ENCODE assay signal across 13 cellular contexts in the genomic region with DNA sequence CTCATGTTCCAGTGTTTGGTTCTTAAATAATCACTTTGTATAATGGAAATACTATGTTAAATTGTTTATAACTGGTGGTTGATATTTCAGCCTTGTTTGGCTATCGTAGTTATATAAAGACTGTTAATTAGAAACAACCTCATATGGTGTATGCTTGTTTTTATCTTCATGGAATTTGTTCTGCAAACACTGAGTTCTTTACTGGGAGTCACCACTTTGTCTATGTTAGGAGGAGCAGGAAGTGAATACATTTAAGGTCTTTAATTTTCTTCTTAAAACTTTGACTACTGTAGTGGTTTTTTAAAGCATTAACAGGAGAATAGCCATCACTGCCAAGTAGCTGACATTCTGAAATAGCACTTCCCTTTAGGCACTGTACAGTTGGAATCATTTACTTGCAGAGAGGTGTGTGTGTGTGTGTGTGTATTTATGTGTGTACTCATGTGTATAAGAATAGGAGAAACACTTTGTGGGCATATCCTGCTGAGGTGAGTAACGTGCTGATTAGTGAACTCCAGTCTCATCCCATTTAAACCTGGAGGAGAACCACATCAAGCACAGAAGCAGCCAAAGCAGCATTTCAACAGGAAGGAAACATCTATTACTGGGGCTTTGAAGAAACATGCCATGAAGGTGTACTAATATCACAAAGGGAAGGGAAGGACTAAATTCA. TPM values are rescaled to one million over a fixed set of nuclear protein-coding genes. Genes with fewer than 3 reads are reported as not detected.
DNase-seq lines count a peak whose midpoint lies in the region; ATAC-seq and TF ChIP-seq lines count a peak whose summit lies in the region.
"Had no signal": no experiment of that assay in that cellular context is flagged by ENCODE, and none has a peak within 500 bp of the region (broad histone marks: within the 10 kb centered on the region; RNA-seq: fewer than 3 reads in every experiment).

No MANE protein-coding gene starts in this region.

- no peak overlapping the region for H3K4me3 ChIP-seq in kidney epithelial cell (ENCODE audit: low read depth, low read length)
- H3K4me3 ChIP-seq: upper lobe of left lung had no signal

- peaks cover 3% of the 10 kb centered on the region for H3K9me3 Mint-ChIP-seq in activated naive CD8-positive, alpha-beta T cell treated with anti-CD3 and anti-CD28 coated beads, Interleukin-2, amount 10 ng/mL, durations not matched to agents 7 days and 5 days
- H3K9me3 Mint-ChIP-seq in activated naive CD8-positive, alpha-beta T cell treated with anti-CD3 and anti-CD28 coated beads for 36 hours: no peaks in the 10 kb centered on the region
- no peaks in the 10 kb centered on the region for H3K9me3 Mint-ChIP-seq in activated T-helper 17 cell treated with anti-CD3 and anti-CD28 coated beads, Interleukin-2, amount 50 U/mL, for 72 hours
- H3K9me3 Mint-ChIP-seq in type B pancreatic cell: no peaks in the 10 kb centered on the region
- H3K9me3 Mint-ChIP-seq: activated naive CD4-positive, alpha-beta T cell treated with anti-CD3 and anti-CD28 coated beads for 36 hours had no signal

- POLR2A ChIA-PET in activated naive CD8-positive, alpha-beta T cell treated with anti-CD3 and anti-CD28 coated beads, Interleukin-2, amount 10 ng/mL, durations not matched to agents 7 days and 5 days (lab: Charles Lee): no interaction called here

- peaks cover 26% of the 10 kb centered on the region for H3K36me3 Mint-ChIP-seq in activated naive CD8-positive, alpha-beta T cell treated with anti-CD3 and anti-CD28 coated beads, Interleukin-2, amount 10 ng/mL, durations not matched to agents 7 days and 5 days
- H3K36me3 Mint-ChIP-seq in activated naive CD8-positive, alpha-beta T cell treated with anti-CD3 and anti-CD28 coated beads for 36 hours: peaks cover 26% of the 10 kb centered on the region
- H3K36me3 Mint-ChIP-seq in activated T-helper 17 cell treated with anti-CD3 and anti-CD28 coated beads, Interleukin-2, amount 50 U/mL, for 72 hours (ENCODE audit: low read depth): peaks cover 62% of the 10 kb centered on the region
- peaks cover 14% of the 10 kb centered on the region for H3K36me3 Mint-ChIP-seq in type B pancreatic cell

- ATAC-seq in activated naive CD8-positive, alpha-beta T cell treated with anti-CD3 and anti-CD28 coated beads, Interleukin-2, amount 10 ng/mL, durations not matched to agents 7 days and 5 days (ENCODE audit: low read depth): no peak
- no peak for ATAC-seq in activated T-helper 17 cell treated with anti-CD3 and anti-CD28 coated beads, Interleukin-2, amount 50 U/mL, for 72 hours (replicated peaks)
- no peak for ATAC-seq in GM18907 (IDR thresholded peaks at IDR 0.05; ENCODE audit: unreplicated experiment)

- TF ChIP-seq CTCF in kidney epithelial cell (IDR thresholded peaks at IDR 0.05; ENCODE audit: insufficient read depth, low read length, poor library complexity, severe bottlenecking) (no peak), type B pancreatic cell (conservative IDR thresholded peaks at IDR 0.05) (no peak)

- H3K27me3 Mint-ChIP-seq in activated naive CD8-positive, alpha-beta T cell treated with anti-CD3 and anti-CD28 coated beads, Interleukin-2, amount 10 ng/mL, durations not matched to agents 7 days and 5 days: no peaks in the 10 kb centered on the region
- no peaks in the 10 kb centered on the region for H3K27me3 Mint-ChIP-seq in activated naive CD8-positive, alpha-beta T cell treated with anti-CD3 and anti-CD28 coated beads for 36 hours
- no peaks in the 10 kb centered on the region for H3K27me3 Mint-ChIP-seq in activated T-helper 17 cell treated with anti-CD3 and anti-CD28 coated beads, Interleukin-2, amount 50 U/mL, for 72 hours
- no peaks in the 10 kb centered on the region for H3K27me3 Mint-ChIP-seq in type B pancreatic cell

- DNase-seq in activated naive CD8-positive, alpha-beta T cell treated with anti-CD3 and anti-CD28 coated beads, Interleukin-2, amount 10 ng/mL, durations not matched to agents 7 days and 5 days: no peak
- DNase-seq in activated naive CD8-positive, alpha-beta T cell treated with anti-CD3 and anti-CD28 coated beads for 36 hours: no peak
- peak; percentile 35 for DNase-seq in kidney epithelial cell (ENCODE audit: low read depth)
- no peak for DNase-seq in type B pancreatic cell (ENCODE audit: extremely low spot score, unreplicated experiment)
- DNase-seq in activated CD8-positive, alpha-beta memory T cell treated with anti-CD3 and anti-CD28 coated beads for 24 hours: no peak
- no peak for DNase-seq in NCI-H345 treated with DMSO at 0.1 percent for 48 hours (lab: John Stamatoyannopoulos, UW; ENCODE audit: unreplicated experiment)
- DNase-seq: activated naive CD4-positive, alpha-beta T cell treated with anti-CD3 and anti-CD28 coated beads for 36 hours; NCI-H1436 treated with DMSO at 0.1 percent for 48 hours; NCI-H82; posterior cingulate gyrus; upper lobe of left lung had no signal

- peaks cover 12% of the 10 kb centered on the region for H3K4me1 Mint-ChIP-seq in activated naive CD8-positive, alpha-beta T cell treated with anti-CD3 and anti-CD28 coated beads, Interleukin-2, amount 10 ng/mL, durations not matched to agents 7 days and 5 days
- peaks cover 45% of the 10 kb centered on the region for H3K4me1 Mint-ChIP-seq in activated naive CD8-positive, alpha-beta T cell treated with anti-CD3 and anti-CD28 coated beads for 36 hours
- peaks cover 45% of the 10 kb centered on the region for H3K4me1 Mint-ChIP-seq in activated T-helper 17 cell treated with anti-CD3 and anti-CD28 coated beads, Interleukin-2, amount 50 U/mL, for 72 hours
- peaks cover 15% of the 10 kb centered on the region for H3K4me1 Mint-ChIP-seq in type B pancreatic cell (ENCODE audit: unreplicated experiment)

- no peak overlapping the region for H3K4me3 Mint-ChIP-seq in activated naive CD8-positive, alpha-beta T cell treated with anti-CD3 and anti-CD28 coated beads, Interleukin-2, amount 10 ng/mL, durations not matched to agents 7 days and 5 days
- no peak overlapping the region for H3K4me3 Mint-ChIP-seq in activated naive CD8-positive, alpha-beta T cell treated with anti-CD3 and anti-CD28 coated beads for 36 hours
- H3K4me3 Mint-ChIP-seq in activated T-helper 17 cell treated with anti-CD3 and anti-CD28 coated beads, Interleukin-2, amount 50 U/mL, for 72 hours: no peak overlapping the region
- no peak overlapping the region for H3K4me3 Mint-ChIP-seq in type B pancreatic cell
- H3K4me3 Mint-ChIP-seq: activated naive CD4-positive, alpha-beta T cell treated with anti-CD3 and anti-CD28 coated beads for 36 hours had no signal

- H3K27me3 ChIP-seq in kidney epithelial cell (ENCODE audit: control insufficient read depth, insufficient read depth, low read length): no peaks in the 10 kb centered on the region
- H3K27me3 ChIP-seq: upper lobe of left lung had no signal

- no peaks in the 10 kb centered on the region for H3K36me3 ChIP-seq in kidney epithelial cell (ENCODE audit: control insufficient read depth, insufficient read depth, low read length)

- H3K27ac Mint-ChIP-seq in activated naive CD8-positive, alpha-beta T cell treated with anti-CD3 and anti-CD28 coated beads, Interleukin-2, amount 10 ng/mL, durations not matched to agents 7 days and 5 days: peak overlapping the region; percentile 31
- no peak overlapping the region for H3K27ac Mint-ChIP-seq in activated naive CD8-positive, alpha-beta T cell treated with anti-CD3 and anti-CD28 coated beads for 36 hours
- H3K27ac Mint-ChIP-seq in activated T-helper 17 cell treated with anti-CD3 and anti-CD28 coated beads, Interleukin-2, amount 50 U/mL, for 72 hours: peak overlapping the region; percentile 18
- H3K27ac Mint-ChIP-seq in type B pancreatic cell: peak overlapping the region; percentile 6
- H3K27ac Mint-ChIP-seq: activated naive CD4-positive, alpha-beta T cell treated with anti-CD3 and anti-CD28 coated beads for 36 hours had no signal

RNA-seq across cellular contexts. Expression of gene TET2, which starts 37.8 kb away (rescaled TPM):
- total RNA-seq in activated naive CD8-positive, alpha-beta T cell treated with anti-CD3 and anti-CD28 coated beads, Interleukin-2, amount 10 ng/mL, durations not matched to agents 7 days and 5 days: 10 to 100 TPM; 29.2 to 31.4 TPM
- total RNA-seq in activated naive CD8-positive, alpha-beta T cell treated with anti-CD3 and anti-CD28 coated beads for 36 hours: 10 to 100 TPM; 20.7 to 22.6 TPM
- 10 to 100 TPM; 41.8 to 87.4 TPM for total RNA-seq in activated T-helper 17 cell treated with anti-CD3 and anti-CD28 coated beads, Interleukin-2, amount 50 U/mL, for 72 hours
- total RNA-seq in kidney epithelial cell (10.4 and 12.4 TPM in 2 replicates), type B pancreatic cell (ENCODE audit: low replicate concordance) (32.1 and 34.8 TPM in 2 replicates)
